15 cellular contexts compared by ENCODE assay signal in genomic region chr5:3609120-3609681, GRCh38. TPM values are rescaled to one million over a fixed set of nuclear protein-coding genes. Genes with fewer than 3 reads are reported as not detected.
DNase-seq lines count a peak whose midpoint lies in the region; ATAC-seq and TF ChIP-seq lines count a peak whose summit lies in the region.
"Had no signal": no experiment of that assay in that cellular context is flagged by ENCODE, and none has a peak within 500 bp of the region (broad histone marks: within the 10 kb centered on the region; RNA-seq: fewer than 3 reads in every experiment).

No MANE protein-coding gene starts in this region.

- H3K36me3 Mint-ChIP-seq in endodermal cell (ENCODE audit: low read depth) = no peaks in the 10 kb centered on the region
- H3K36me3 Mint-ChIP-seq: CD14-positive monocyte; CD4-positive, alpha-beta memory T cell had no signal

- dilution Hi-C loops in IMR-90 (cut with HindIII; ENCODE audit: low sequenced_read_pairs, unreplicated experiment) = no loop called here

- peaks cover 54% of the 10 kb centered on the region for H3K27me3 Mint-ChIP-seq in endodermal cell (ENCODE audit: insufficient read depth)

- H3K23ac ChIP-seq in IMR-90 (ENCODE audit: low read depth, low read length) = no peak overlapping the region

- no peak overlapping the region for H3K14ac ChIP-seq in IMR-90 (replicated peaks; ENCODE audit: low read depth, low read length)

- ATAC-seq in IMR-90 (ENCODE audit: low read depth) = no peak
- ATAC-seq: K562 had no signal

- H3K27ac ChIP-seq in IMR-90 (ENCODE audit: insufficient read depth, low read length) (no peak overlapping the region), endodermal cell (ENCODE audit: low read depth, low read length) (peak overlapping the region; percentile 24), sigmoid colon (no peak overlapping the region), esophagus muscularis mucosa (replicated peaks in 1 of 4) (no peak overlapping the region)

- TF ChIP-seq POLR2A in IMR-90 (IDR thresholded peaks at IDR 0.05; ENCODE audit: low read depth, low read length) = no peak
- no peak for TF ChIP-seq POLR2A in sigmoid colon (IDR thresholded peaks at IDR 0.05)
- TF ChIP-seq POLR2A in esophagus muscularis mucosa (IDR thresholded peaks at IDR 0.05; ENCODE audit: low read depth) = no peak

- no peak for TF ChIP-seq RAD21 in IMR-90 (IDR thresholded peaks at IDR 0.05; ENCODE audit: low read length)

- H2BK5ac ChIP-seq in IMR-90 (ENCODE audit: low read depth, low read length, poor library complexity, severe bottlenecking) = no peak overlapping the region

- CTCF ChIA-PET in IMR-90 (lab: Yijun Ruan, JAX) = no interaction called here

- H3K36me3 ChIP-seq in IMR-90 (ENCODE audit: control insufficient read depth, insufficient read depth, low read length) (no peaks in the 10 kb centered on the region), endodermal cell (ENCODE audit: control insufficient read depth, insufficient read depth, low read length) (no peaks in the 10 kb centered on the region), sigmoid colon (no peaks in the 10 kb centered on the region), esophagus muscularis mucosa (no peaks in the 10 kb centered on the region)
- H3K36me3 ChIP-seq: BE2C, HAP-1 had no signal

- BruUV-seq in IMR-90 (replicated peaks; lab: Mats Ljungman, UMichigan) = no TSS peak

- TF ChIP-seq EP300 in sigmoid colon (IDR thresholded peaks at IDR 0.05) (no peak), esophagus muscularis mucosa (IDR thresholded peaks at IDR 0.05) (no peak)

- H2BK120ac ChIP-seq in IMR-90 (ENCODE audit: low read depth, low read length) = no peak overlapping the region

- no peak overlapping the region for H2BK15ac ChIP-seq in IMR-90 (ENCODE audit: low read depth, low read length)

- no peak overlapping the region for H3K9ac ChIP-seq in IMR-90 (ENCODE audit: low read depth, low read length)
- no peak overlapping the region for H3K9ac ChIP-seq in endodermal cell (ENCODE audit: extremely low read depth, low read length, poor library complexity, severe bottlenecking)

- H2AK5ac ChIP-seq in IMR-90 (ENCODE audit: low read depth, low read length) = no peak overlapping the region

- H3K4me2 ChIP-seq in IMR-90 (ENCODE audit: low read depth, low read length) = no peak overlapping the region

- in situ Hi-C loops in IMR-90 (cut with MboI; ENCODE audit: low sequenced_read_pairs) = no loop called here

- no peak overlapping the region for H3K4me3 Mint-ChIP-seq in endodermal cell
- H3K4me3 Mint-ChIP-seq: CD4-positive, alpha-beta memory T cell had no signal

- no peaks in the 10 kb centered on the region for H3K9me1 ChIP-seq in IMR-90 (ENCODE audit: insufficient read depth, low read length)

- no peak overlapping the region for H3K18ac ChIP-seq in IMR-90 (ENCODE audit: low read depth, low read length)

- H3K4me1 Mint-ChIP-seq in endodermal cell = peaks cover 3% of the 10 kb centered on the region
- H3K4me1 Mint-ChIP-seq: CD14-positive monocyte had no signal

- H4K91ac ChIP-seq in IMR-90 (ENCODE audit: insufficient read depth, low read depth, low read length) = no peak overlapping the region

- no peaks in the 10 kb centered on the region for H3K79me1 ChIP-seq in IMR-90 (ENCODE audit: low read depth in 1 of 2, low read length in 2 of 2)

- H4K5ac ChIP-seq in IMR-90 (ENCODE audit: low read depth, low read length) = no peak overlapping the region

- H3K4ac ChIP-seq in IMR-90 (ENCODE audit: low read depth, low read length) = no peak overlapping the region

- H3K4me1 ChIP-seq in IMR-90 (ENCODE audit: control insufficient read depth, insufficient read depth, low read length) = no peaks in the 10 kb centered on the region
- H3K4me1 ChIP-seq in endodermal cell (ENCODE audit: control insufficient read depth, insufficient read depth, low read length) = no peaks in the 10 kb centered on the region
- H3K4me1 ChIP-seq in sigmoid colon = no peaks in the 10 kb centered on the region
- peaks cover 0 to 12% (median 3%) of the 10 kb centered on the region in 4 donors for H3K4me1 ChIP-seq in esophagus muscularis mucosa
- H3K4me1 ChIP-seq: BE2C, HAP-1 had no signal

- H4K8ac ChIP-seq in IMR-90 (ENCODE audit: low read depth in 2 of 2, low read length in 2 of 2) = no peak overlapping the region

- peak overlapping the region; percentile 37 for H2AK9ac ChIP-seq in IMR-90 (replicated peaks; ENCODE audit: low read depth, low read length, poor library complexity)

- no CpG with 5 or more reads among the region's 18 CpGs for WGBS in IMR-90 (ENCODE audit: extremely low coverage in 2 of 2, insufficient read length in 1 of 2), 2 experiments
- 90 to 94% methylated on average over 18 of the region's 18 CpGs for WGBS in endodermal cell (ENCODE audit: insufficient coverage in 1 of 2, insufficient read length in 1 of 2), 2 experiments
- WGBS in sigmoid colon, 2 donors = 76 to 77% methylated on average over 18 of the region's 18 CpGs
- 85% methylated on average over 18 of the region's 18 CpGs for WGBS in esophagus muscularis mucosa

- H3K27me3 ChIP-seq in IMR-90 (ENCODE audit: control insufficient read depth, insufficient read depth, low read length) = no peaks in the 10 kb centered on the region; the same call in 1 of the 2 replicates
- H3K27me3 ChIP-seq in endodermal cell (ENCODE audit: control insufficient read depth, insufficient read depth, low read length, poor library complexity, severe bottlenecking) = peaks cover 38% of the 10 kb centered on the region
- H3K27me3 ChIP-seq in sigmoid colon = peaks cover 9 to 49% (median 23%) of the 10 kb centered on the region in 3 donors
- peaks cover 0 to 62% (median 9%) of the 10 kb centered on the region in 4 donors for H3K27me3 ChIP-seq in esophagus muscularis mucosa
- H3K27me3 ChIP-seq: BE2C had no signal

- POLR2A ChIA-PET in IMR-90 (lab: Charles Lee; ENCODE audit: unreplicated experiment) = no interaction called here

- no peak overlapping the region for H2AFZ ChIP-seq in IMR-90 (replicated peaks; ENCODE audit: low read length, poor library complexity)

- intact Hi-C loops in IMR-90 (cut with micrococcal nuclease) (no loop called here), sigmoid colon (cut with DNase I) (no loop called here), esophagus muscularis mucosa (cut with DNase I) (no loop called here)

- DNase-seq in IMR-90 (no peak), endodermal cell (no peak), sigmoid colon (peak; percentile 29), esophagus muscularis mucosa (ENCODE audit: extremely low spot score) (no peak), HuH-7.5 (ENCODE audit: low spot score) (no peak), NK-92 (lab: John Stamatoyannopoulos, UW; ENCODE audit: unreplicated experiment) (no peak)
- DNase-seq: BE2C; Calu3; CD4-positive, alpha-beta memory T cell; DMS79 treated with DMSO at 0.1 percent for 48 hours; GF-D8 had no signal

- H3K4me3 ChIP-seq in IMR-90 (ENCODE audit: insufficient read depth, low read depth, low read length) (no peak overlapping the region), endodermal cell (ENCODE audit: low read length) (no peak overlapping the region), sigmoid colon (no peak overlapping the region), esophagus muscularis mucosa (no peak overlapping the region)
- H3K4me3 ChIP-seq: HAP-1, K562 had no signal

- H3K9me3 Mint-ChIP-seq in endodermal cell = no peaks in the 10 kb centered on the region

- no peak overlapping the region for H3K56ac ChIP-seq in IMR-90 (ENCODE audit: extremely low read depth, insufficient read depth, low read length)

- TF ChIP-seq CTCF in IMR-90 (conservative IDR thresholded peaks at IDR 0.05; ENCODE audit: low read depth, low read length) = no peak
- no peak for TF ChIP-seq CTCF in endodermal cell (conservative IDR thresholded peaks at IDR 0.05)
- no peak for TF ChIP-seq CTCF in sigmoid colon (IDR thresholded peaks at IDR 0.05)
- TF ChIP-seq CTCF in esophagus muscularis mucosa (IDR thresholded peaks at IDR 0.05) = no peak

- no peak overlapping the region for H2BK20ac ChIP-seq in IMR-90 (ENCODE audit: low read depth, low read length)

- no peaks in the 10 kb centered on the region for H3K9me3 ChIP-seq in IMR-90 (ENCODE audit: control insufficient read depth, insufficient read depth, low read length)
- H3K9me3 ChIP-seq in endodermal cell (ENCODE audit: control insufficient read depth, low read length) = no peaks in the 10 kb centered on the region
- H3K9me3 ChIP-seq in sigmoid colon = no peaks in the 10 kb centered on the region
- no peaks in the 10 kb centered on the region for H3K9me3 ChIP-seq in esophagus muscularis mucosa
- H3K9me3 ChIP-seq: BE2C, HAP-1 had no signal

- H4K20me1 ChIP-seq in IMR-90 (ENCODE audit: insufficient read depth, low read length) = no peaks in the 10 kb centered on the region

- H3K27ac Mint-ChIP-seq in endodermal cell = no peak overlapping the region
- H3K27ac Mint-ChIP-seq: CD4-positive, alpha-beta memory T cell had no signal

TF ChIP-seq in IMR-90, 13 proteins besides CTCF, POLR2A, EP300 and RAD21 (continues in another document):
- TF ChIP-seq CEBPB (IDR thresholded peaks at IDR 0.05; ENCODE audit: low read depth, low read length) (no peak), RCOR1 (IDR thresholded peaks at IDR 0.05; ENCODE audit: insufficient replicate concordance, low read length) (no peak), ELK1 (IDR thresholded peaks at IDR 0.05; ENCODE audit: borderline replicate concordance, low read depth, low read length) (no peak), MAZ (IDR thresholded peaks at IDR 0.05; ENCODE audit: borderline replicate concordance, low read depth, low read length) (no peak), NFE2L2 (IDR thresholded peaks at IDR 0.05; ENCODE audit: low read depth, low read length) (no peak), CHD1 (IDR thresholded peaks at IDR 0.05; ENCODE audit: low read depth, low read length) (no peak), MAFK (IDR thresholded peaks at IDR 0.05; ENCODE audit: low read depth, low read length) (no peak), BHLHE40 (IDR thresholded peaks at IDR 0.05; ENCODE audit: low read depth, low read length) (no peak)

RNA-seq across cellular contexts. Expression of gene IRX1, which starts 13.6 kb away (rescaled TPM):
- total RNA-seq in IMR-90 (2012; rRNA removed) = not detected in 2 replicates
- not detected in 2 replicates for polyA plus RNA-seq in IMR-90 (2012; rRNA removed)
- not detected in 2 replicates for polyA plus RNA-seq in IMR-90 (2012; cell fraction: cytosol; rRNA removed)
- not detected in 2 replicates for polyA plus RNA-seq in IMR-90 (2012; cell fraction: nucleus; rRNA removed; ENCODE audit: low replicate concordance)
- 1 to 10 TPM; 1.9 to 7.6 TPM for total RNA-seq in endodermal cell
- polyA plus RNA-seq in endodermal cell (2013, experiment 1 of 2) = 50.3 TPM
- 45.6 TPM for polyA plus RNA-seq in endodermal cell (2013, experiment 2 of 2)
- total RNA-seq in sigmoid colon = not detected
- polyA plus RNA-seq in sigmoid colon = not detected
- under 1 TPM in 1 of 4 donors, not detected in 3; 0.17 TPM for total RNA-seq in esophagus muscularis mucosa
- total RNA-seq: Calu3; CD4-positive, alpha-beta memory T cell; HT-29; K562 had no signal
- polyA plus RNA-seq: CD14-positive monocyte; CD4-positive, alpha-beta memory T cell; K562 had no signal
